16 cellular contexts compared by ENCODE assay signal in genomic region chr9:12414514-12414913, GRCh38.
DNase-seq lines count a peak whose midpoint lies in the region; ATAC-seq and TF ChIP-seq lines count a peak whose summit lies in the region.
"Had no signal": no experiment of that assay in that cellular context is flagged by ENCODE, and none has a peak within 500 bp of the region (broad histone marks: within the 10 kb centered on the region; RNA-seq: fewer than 3 reads in every experiment).

No MANE protein-coding gene starts in this region.

- peaks cover 36% of the 10 kb centered on the region for H3K4me1 Mint-ChIP-seq in mesothelial cell of epicardium

- peak; percentile 67 for ATAC-seq in upper lobe of right lung
- ATAC-seq: PC-3 had no signal

- no peaks in the 10 kb centered on the region for H3K36me3 Mint-ChIP-seq in mesothelial cell of epicardium

- TF ChIP-seq CTCF in mesothelial cell of epicardium (IDR thresholded peaks at IDR 0.05; ENCODE audit: unreplicated experiment) (no peak), upper lobe of right lung (IDR thresholded peaks at IDR 0.05) (no peak)

- H3K27ac ChIP-seq in upper lobe of right lung, result no peak overlapping the region
- H3K27ac ChIP-seq: KMS-11, RWPE1, SJSA1 had no signal

- H3K9me3 ChIP-seq in adipocyte (ENCODE audit: control insufficient read depth, low read length) (no peaks in the 10 kb centered on the region), upper lobe of right lung (no peaks in the 10 kb centered on the region)
- H3K9me3 ChIP-seq: MG63, SJSA1 had no signal

- H3K4me1 ChIP-seq in adipocyte (ENCODE audit: control insufficient read depth, insufficient read depth, low read length) (no peaks in the 10 kb centered on the region), upper lobe of right lung (no peaks in the 10 kb centered on the region)
- H3K4me1 ChIP-seq: SJSA1 had no signal

- H3K27me3 ChIP-seq in adipocyte (replicated peaks; ENCODE audit: control insufficient read depth, insufficient read depth, low read length) (no peaks in the 10 kb centered on the region), upper lobe of right lung (no peaks in the 10 kb centered on the region)
- H3K27me3 ChIP-seq: MG63, SJSA1 had no signal

- no peak overlapping the region for H3K4me3 Mint-ChIP-seq in mesothelial cell of epicardium

- H3K27me3 Mint-ChIP-seq in mesothelial cell of epicardium (ENCODE audit: low read depth), result no peaks in the 10 kb centered on the region

- no peak overlapping the region for H3K9ac ChIP-seq in adipocyte (ENCODE audit: low read length)
- H3K9ac ChIP-seq: KMS-11 had no signal

- intact Hi-C loops in upper lobe of right lung (cut with DNase I), result no loop called here

- H3K9me3 Mint-ChIP-seq in mesothelial cell of epicardium, result peaks cover 14% of the 10 kb centered on the region

- no peak overlapping the region for H3K4me3 ChIP-seq in adipocyte (ENCODE audit: low read length)
- H3K4me3 ChIP-seq in upper lobe of right lung, result no peak overlapping the region
- H3K4me3 ChIP-seq: MG63, SJSA1 had no signal

- DNase-seq in adipocyte (ENCODE audit: low read depth) (peak; percentile 24), islet precursor cell (peak; percentile 59), mesothelial cell of epicardium (ENCODE audit: low spot score in 2 of 2, unreplicated experiment in 2 of 2) (no peak), upper lobe of right lung (no peak), NAMALWA (ENCODE audit: low spot score) (no peak), NOMO-1 (lab: John Stamatoyannopoulos, UW; ENCODE audit: unreplicated experiment in 2 of 2) (no peak)
- DNase-seq in stimulated activated CD4-positive, alpha-beta T cell treated with anti-CD3 and anti-CD28 coated beads, Interleukin-2, amount 100 ng/mL, for 24 hours, result no peak
- DNase-seq: MG63, NCI-H1092 treated with DMSO at 0.1 percent for 48 hours, NCI-H187, NCI-H345, NCI-H526 treated with DMSO at 0.1 percent for 48 hours, PC-3 had no signal

- peak overlapping the region; percentile 3 for H3K27ac Mint-ChIP-seq in mesothelial cell of epicardium

- H3K36me3 ChIP-seq in adipocyte (ENCODE audit: control insufficient read depth, insufficient read depth, low read length, severe bottlenecking) (no peaks in the 10 kb centered on the region), upper lobe of right lung (no peaks in the 10 kb centered on the region)
- H3K36me3 ChIP-seq: MG63, SJSA1 had no signal

Comparison
In these comparisons a context has a peak if more than half of its experiments do, and no peak if none do; other contexts are left out.
1. DNase-seq: peak in adipocyte (single experiment) and islet precursor cell (single experiment); none in mesothelial cell of epicardium (0 of 2), upper lobe of right lung (single experiment), stimulated activated CD4-positive, alpha-beta T cell treated with anti-CD3 and anti-CD28 coated beads, Interleukin-2, amount 100 ng/mL, for 24 hours (0 of 2), NAMALWA (single experiment) and NOMO-1 (0 of 2).